22 cellular contexts compared by ENCODE assay signal in genomic region chr4:3287271-3287971, GRCh38. TPM values are rescaled to one million over a fixed set of nuclear protein-coding genes. Genes with fewer than 3 reads are reported as not detected.
DNase-seq lines count a peak whose midpoint lies in the region; ATAC-seq and TF ChIP-seq lines count a peak whose summit lies in the region.
"Had no signal": no experiment of that assay in that cellular context is flagged by ENCODE, and none has a peak within 500 bp of the region (broad histone marks: within the 10 kb centered on the region; RNA-seq: fewer than 3 reads in every experiment).

No MANE protein-coding gene starts in this region.

- no peaks in the 10 kb centered on the region for H3K9me3 Mint-ChIP-seq in osteocyte (ENCODE audit: unreplicated experiment)
- H3K9me3 Mint-ChIP-seq in activated CD8-positive, alpha-beta T cell treated with anti-CD3 and anti-CD28 coated beads for 36 hours: no peaks in the 10 kb centered on the region
- H3K9me3 Mint-ChIP-seq: stimulated activated naive CD8-positive, alpha-beta T cell treated with anti-CD3 and anti-CD28 coated beads, Interleukin-15, Interleukin-2, amounts not matched to agents 100 ng/mL and 50 ng/mL, for 24 hours had no signal

- ATAC-seq in activated CD8-positive, alpha-beta T cell treated with anti-CD3 and anti-CD28 coated beads for 36 hours: no peak
- ATAC-seq in SK-N-SH treated with all-trans-retinoic acid at 6 μM for 48 hours: no peak

- no peak overlapping the region for H3K27ac Mint-ChIP-seq in osteocyte (ENCODE audit: unreplicated experiment)
- H3K27ac Mint-ChIP-seq in activated CD8-positive, alpha-beta T cell treated with anti-CD3 and anti-CD28 coated beads for 36 hours: no peak overlapping the region
- H3K27ac Mint-ChIP-seq: GM23338; stimulated activated naive CD8-positive, alpha-beta T cell treated with anti-CD3 and anti-CD28 coated beads, Interleukin-15, Interleukin-2, amounts not matched to agents 100 ng/mL and 50 ng/mL, for 24 hours had no signal

- intact Hi-C loops in activated CD8-positive, alpha-beta T cell treated with anti-CD3 and anti-CD28 coated beads for 36 hours (cut with micrococcal nuclease): no loop called here

- CTCF ChIA-PET in activated CD8-positive, alpha-beta T cell treated with anti-CD3 and anti-CD28 coated beads for 36 hours (lab: Charles Lee): no interaction called here
- CTCF ChIA-PET in GM10248 (lab: Yijun Ruan, JAX): no interaction called here

- POLR2A ChIA-PET in activated CD8-positive, alpha-beta T cell treated with anti-CD3 and anti-CD28 coated beads for 36 hours (lab: Charles Lee): no interaction called here
- POLR2A ChIA-PET in GM10248 (lab: Yijun Ruan, JAX): no interaction called here

- no peak for TF ChIP-seq CTCF in NB4 (IDR thresholded peaks at IDR 0.05; ENCODE audit: low read depth, low read length)
- no peak for TF ChIP-seq CTCF in osteocyte (IDR thresholded peaks at IDR 0.05)
- TF ChIP-seq CTCF in activated CD8-positive, alpha-beta T cell treated with anti-CD3 and anti-CD28 coated beads for 36 hours (IDR thresholded peaks at IDR 0.05): no peak
- TF ChIP-seq CTCF in GM10248 (IDR thresholded peaks at IDR 0.05; ENCODE audit: control extremely low read depth, extremely low read depth, low read depth, missing control alignments): no peak

- TF ChIP-seq POLR2A in NB4 (IDR thresholded peaks at IDR 0.05; ENCODE audit: extremely low read depth, insufficient read length): no peak

- H3K4me1 Mint-ChIP-seq in osteocyte (ENCODE audit: unreplicated experiment): peaks cover 5% of the 10 kb centered on the region
- H3K4me1 Mint-ChIP-seq in activated CD8-positive, alpha-beta T cell treated with anti-CD3 and anti-CD28 coated beads for 36 hours (ENCODE audit: low read depth): peaks cover 9% of the 10 kb centered on the region

- H3K36me3 Mint-ChIP-seq in osteocyte (ENCODE audit: unreplicated experiment): no peaks in the 10 kb centered on the region
- H3K36me3 Mint-ChIP-seq in activated CD8-positive, alpha-beta T cell treated with anti-CD3 and anti-CD28 coated beads for 36 hours (ENCODE audit: low read depth): no peaks in the 10 kb centered on the region

- H3K27me3 Mint-ChIP-seq in osteocyte (ENCODE audit: unreplicated experiment): peaks cover 2% of the 10 kb centered on the region
- peaks cover 26% of the 10 kb centered on the region for H3K27me3 Mint-ChIP-seq in activated CD8-positive, alpha-beta T cell treated with anti-CD3 and anti-CD28 coated beads for 36 hours

- peak; percentile 15 for DNase-seq in activated CD8-positive, alpha-beta memory T cell treated with anti-CD3 and anti-CD28 coated beads for 24 hours
- DNase-seq in activated CD8-positive, alpha-beta memory T cell treated with anti-CD3 and anti-CD28 coated beads, Interleukin-2, amount 50 U/mL, for 4 hours: no peak
- DNase-seq in NB4 (ENCODE audit: low read depth) (no peak), islet precursor cell (peak; percentile 28), osteocyte (ENCODE audit: extremely low spot score, unreplicated experiment) (peak; percentile 71), GM10248 (ENCODE audit: extremely low spot score) (no peak)
- no peak for DNase-seq in activated CD8-positive, alpha-beta T cell treated with anti-CD3 and anti-CD28 coated beads for 36 hours
- DNase-seq: activated CD4-positive, alpha-beta T cell treated with anti-CD3 and anti-CD28 coated beads, Interleukin-2, amount 50 U/mL, for 4 hours; AML-193; effector memory CD4-positive, alpha-beta T cell; erythroblast; glutamatergic neuron; IMR-90; NCI-H1092; NCI-H1930; stimulated activated CD4-positive, alpha-beta T cell treated with anti-CD3 and anti-CD28 coated beads, Interleukin-15, amount 100 ng/mL, for 24 hours; T-helper 1 cell had no signal

- peak overlapping the region; percentile 71 for H3K4me3 ChIP-seq in NB4 (ENCODE audit: low read depth, low read length)
- H3K4me3 ChIP-seq: GM23338, SJSA1, tibial artery had no signal

- H3K4me3 Mint-ChIP-seq in osteocyte (ENCODE audit: unreplicated experiment): no peak overlapping the region
- no peak overlapping the region for H3K4me3 Mint-ChIP-seq in activated CD8-positive, alpha-beta T cell treated with anti-CD3 and anti-CD28 coated beads for 36 hours
- H3K4me3 Mint-ChIP-seq: GM23338; stimulated activated naive CD8-positive, alpha-beta T cell treated with anti-CD3 and anti-CD28 coated beads, Interleukin-15, Interleukin-2, amounts not matched to agents 100 ng/mL and 50 ng/mL, for 24 hours had no signal

TF ChIP-seq in SK-N-SH treated with all-trans-retinoic acid at 6 μM for 48 hours, 23 proteins besides CTCF, POLR2A, EP300 and RAD21:
- no peak for TF ChIP-seq BACH2 (CRISPR knock-in tag; IDR thresholded peaks at IDR 0.05; ENCODE audit: borderline replicate concordance)
- TF ChIP-seq RARB (CRISPR knock-in tag; IDR thresholded peaks at IDR 0.05): no peak
- no peak for TF ChIP-seq CSDC2 (CRISPR knock-in tag; IDR thresholded peaks at IDR 0.05)
- no peak for TF ChIP-seq OSR1 (CRISPR knock-in tag; IDR thresholded peaks at IDR 0.05)
- TF ChIP-seq TCF4 (CRISPR knock-in tag; IDR thresholded peaks at IDR 0.05; ENCODE audit: borderline replicate concordance): no peak
- no peak for TF ChIP-seq SNAI2 (CRISPR knock-in tag; IDR thresholded peaks at IDR 0.05)
- no peak for TF ChIP-seq ESRRG (CRISPR knock-in tag; IDR thresholded peaks at IDR 0.05)
- TF ChIP-seq ISL1 (CRISPR knock-in tag; IDR thresholded peaks at IDR 0.05): no peak
- no peak for TF ChIP-seq ZC3H10 (CRISPR knock-in tag; IDR thresholded peaks at IDR 0.05)
- TF ChIP-seq ARNTL (CRISPR knock-in tag; IDR thresholded peaks at IDR 0.05; ENCODE audit: borderline replicate concordance, low read depth): no peak
- no peak for TF ChIP-seq PATZ1 (CRISPR knock-in tag; IDR thresholded peaks at IDR 0.05; ENCODE audit: borderline replicate concordance)

RNA-seq across cellular contexts. Expression of gene RGS12, which starts 5.4 kb away (rescaled TPM):
- total RNA-seq in osteocyte: 32.5 and 35.6 TPM in 2 replicates
- 1 to 10 TPM; 4.6 to 4.7 TPM for total RNA-seq in activated CD8-positive, alpha-beta T cell treated with anti-CD3 and anti-CD28 coated beads for 36 hours

RNA-seq across cellular contexts. Expression of gene MSANTD1, which starts 38.5 kb away (rescaled TPM):
- 0.83 and 1.1 TPM in 2 replicates for total RNA-seq in osteocyte
- under 1 TPM; 0.43 TPM for total RNA-seq in activated CD8-positive, alpha-beta T cell treated with anti-CD3 and anti-CD28 coated beads for 36 hours

Comparison
In these comparisons a context has a peak if more than half of its experiments do, and no peak if none do; other contexts are left out.
1. DNase-seq: peak in activated CD8-positive, alpha-beta memory T cell treated with anti-CD3 and anti-CD28 coated beads for 24 hours (single experiment), islet precursor cell (single experiment) and osteocyte (single experiment); none in activated CD8-positive, alpha-beta memory T cell treated with anti-CD3 and anti-CD28 coated beads, Interleukin-2, amount 50 U/mL, for 4 hours (single experiment), NB4 (single experiment), activated CD8-positive, alpha-beta T cell treated with anti-CD3 and anti-CD28 coated beads for 36 hours (single experiment) and GM10248 (single experiment).